In genomic region chr5:172583931-172584511, GRCh38 we compare ENCODE assay signal across 22 cellular contexts. TPM values are rescaled to one million over a fixed set of nuclear protein-coding genes. Genes with fewer than 3 reads are reported as not detected.
A peak's percentile ranks its signal among the peaks of the same experiment; 100 is the strongest.
DNase-seq lines count a peak whose midpoint lies in the region; ATAC-seq and TF ChIP-seq lines count a peak whose summit lies in the region.
"Had no signal": no experiment of that assay in that cellular context is flagged by ENCODE, and none has a peak within 500 bp of the region (broad histone marks: within the 10 kb centered on the region; RNA-seq: fewer than 3 reads in every experiment).

No MANE protein-coding gene starts in this region.

- no peak for TF ChIP-seq EP300 in gastroesophageal sphincter (IDR thresholded peaks at IDR 0.05)

- intact Hi-C loops in CD4-positive, alpha-beta T cell (cut with DNase I, micrococcal nuclease), result no loop called here

- no peaks in the 10 kb centered on the region for H3K36me3 ChIP-seq in gastroesophageal sphincter
- no peaks in the 10 kb centered on the region for H3K36me3 ChIP-seq in mesodermal cell (ENCODE audit: control insufficient read depth, insufficient read depth, low read length)
- no peaks in the 10 kb centered on the region for H3K36me3 ChIP-seq in skeletal muscle tissue (ENCODE audit: control insufficient read depth in 3 of 3, insufficient read depth in 3 of 3, low read length in 3 of 3)
- H3K36me3 ChIP-seq: colonic mucosa had no signal

- H3K27me3 ChIP-seq in gastroesophageal sphincter (no peaks in the 10 kb centered on the region), skeletal muscle tissue (ENCODE audit: control insufficient read depth in 3 of 3, insufficient read depth in 3 of 3, low read length in 3 of 3) (peaks cover 0 to 5% (median 5%) of the 10 kb centered on the region in 3 donors)
- H3K27me3 ChIP-seq in CD4-positive, alpha-beta T cell (ENCODE audit: control insufficient read depth, insufficient read depth, low read length), result no peaks in the 10 kb centered on the region
- H3K27me3 ChIP-seq: colonic mucosa had no signal

- 20 to 40% methylated on average over 1 of the region's 7 CpGs for WGBS in gastroesophageal sphincter (ENCODE audit: low coverage in 1 of 2), 2 donors
- 81 to 90% methylated on average over 1 to 5 of the region's 7 CpGs for WGBS in mesodermal cell (ENCODE audit: insufficient coverage in 2 of 2), 2 experiments

- H3K27me3 Mint-ChIP-seq in CD4-positive, alpha-beta T cell, result peaks cover 45% of the 10 kb centered on the region

- H3K27ac ChIP-seq in gastroesophageal sphincter (peak overlapping the region in 3 of 4 donors; percentile 78 to 82 (median 78)), mesodermal cell (ENCODE audit: low read depth, low read length, severe bottlenecking) (peak overlapping the region; percentile 10), skeletal muscle tissue (ENCODE audit: low read depth, low read length) (peak overlapping the region; percentile 68)
- H3K27ac ChIP-seq in CD4-positive, alpha-beta T cell (ENCODE audit: low read depth, low read length), result no peak overlapping the region
- H3K27ac ChIP-seq: colonic mucosa, PC-9, SK-N-MC had no signal

- H3K9me3 ChIP-seq in gastroesophageal sphincter (no peaks in the 10 kb centered on the region), mesodermal cell (ENCODE audit: control insufficient read depth, low read length) (no peaks in the 10 kb centered on the region), skeletal muscle tissue (ENCODE audit: control insufficient read depth in 3 of 3, low read length in 3 of 3) (no peaks in the 10 kb centered on the region)
- H3K9me3 ChIP-seq in CD4-positive, alpha-beta T cell (ENCODE audit: control insufficient read depth, low read length), result no peaks in the 10 kb centered on the region
- H3K9me3 ChIP-seq: colonic mucosa had no signal

- no peak overlapping the region for H3K4me3 ChIP-seq in gastroesophageal sphincter
- no peak overlapping the region for H3K4me3 ChIP-seq in mesodermal cell (ENCODE audit: extremely low read depth, insufficient read depth, low read length, poor library complexity, severe bottlenecking)
- no peak overlapping the region for H3K4me3 ChIP-seq in skeletal muscle tissue (ENCODE audit: low read length in 3 of 3)
- H3K4me3 ChIP-seq: colonic mucosa, PC-9, SK-N-MC had no signal

- no peaks in the 10 kb centered on the region for H3K4me1 Mint-ChIP-seq in CD4-positive, alpha-beta T cell (ENCODE audit: low read depth)

- CTCF ChIA-PET in CD4-positive, alpha-beta T cell (lab: Charles Lee), result no interaction called here

- H3K4me1 ChIP-seq in gastroesophageal sphincter (peaks cover 0 to 47% (median 12%) of the 10 kb centered on the region in 3 donors), mesodermal cell (ENCODE audit: control insufficient read depth, insufficient read depth, low read length, poor library complexity, severe bottlenecking) (no peaks in the 10 kb centered on the region), skeletal muscle tissue (ENCODE audit: control insufficient read depth in 3 of 3, insufficient read depth in 3 of 3, low read length in 3 of 3) (peaks cover 20 to 31% (median 30%) of the 10 kb centered on the region in 3 donors)
- H3K4me1 ChIP-seq: colonic mucosa had no signal

- no peaks in the 10 kb centered on the region for H3K36me3 Mint-ChIP-seq in CD4-positive, alpha-beta T cell (ENCODE audit: low read depth)

- DNase-seq in EH (ENCODE audit: low read depth) (peak; percentile 45), kidney glomerular epithelial cell (lab: John Stamatoyannopoulos, UW) (no peak), NCI-H146 (lab: John Stamatoyannopoulos, UW) (no peak)
- no peak for DNase-seq in CD4-positive, alpha-beta T cell
- DNase-seq in activated T-cell treated with anti-CD3 and anti-CD28 coated beads, Interleukin-2, amount 50 U/mL, for 48 hours, result no peak
- DNase-seq: activated CD4-positive, CD25-positive, alpha-beta regulatory T cell treated with anti-CD3 and anti-CD28 coated beads, Interleukin-2, amount 50 U/mL, for 72 hours; activated CD8-positive, alpha-beta memory T cell treated with anti-CD3 and anti-CD28 coated beads, Interleukin-2, amount 50 U/mL, for 4 hours; activated naive CD4-positive, alpha-beta T cell; colonic mucosa; hypothalamus; KG1; left colon; NCI-H1048; NCI-H2107; NCI-H526; PC-9; small intestine; T-helper 9 cell had no signal

- H3K27ac Mint-ChIP-seq in CD4-positive, alpha-beta T cell, result no peak overlapping the region

- no peak for TF ChIP-seq POLR2A in gastroesophageal sphincter (IDR thresholded peaks at IDR 0.05)

- H3K9ac ChIP-seq in skeletal muscle tissue (ENCODE audit: low read depth in 1 of 3, low read length in 3 of 3), result no peak overlapping the region

- POLR2A ChIA-PET in CD4-positive, alpha-beta T cell (lab: Charles Lee), result no interaction called here

- no peak for TF ChIP-seq CTCF in gastroesophageal sphincter (IDR thresholded peaks at IDR 0.05)
- TF ChIP-seq CTCF in CD4-positive, alpha-beta T cell (IDR thresholded peaks at IDR 0.05), result no peak

- peak; percentile 76 for ATAC-seq in gastroesophageal sphincter
- no peak for ATAC-seq in CD4-positive, alpha-beta T cell (ENCODE audit: poor library complexity)
- ATAC-seq: left colon had no signal

- no peak overlapping the region for H3K4me3 Mint-ChIP-seq in CD4-positive, alpha-beta T cell

- no peaks in the 10 kb centered on the region for H3K9me3 Mint-ChIP-seq in CD4-positive, alpha-beta T cell

RNA-seq across cellular contexts. Expression of gene NEURL1B, which starts 57.0 kb away (rescaled TPM):
- 10 to 100 TPM; 21.7 to 59.9 (median 41.5) TPM for total RNA-seq in gastroesophageal sphincter
- 13.9 TPM for polyA plus RNA-seq in mesodermal cell (2013, experiment 1 of 2)
- 12.6 TPM for polyA plus RNA-seq in mesodermal cell (2013, experiment 2 of 2)
- 23.0 TPM for total RNA-seq in skeletal muscle tissue
- under 1 TPM; 0.08 to 0.16 TPM for total RNA-seq in CD4-positive, alpha-beta T cell

Comparison
In these comparisons a context has a peak if more than half of its experiments do, and no peak if none do; other contexts are left out.
1. RNA of gene NEURL1B, which starts 57.0 kb away (total RNA-seq): 21.7 to 59.9 TPM in gastroesophageal sphincter and 23.0 TPM in skeletal muscle tissue (single experiment); 0.08 to 0.16 TPM in CD4-positive, alpha-beta T cell; every median in the first group is over 10 times any median in the second.